ENCODE assay signal across 24 cellular contexts in the genomic region with DNA sequence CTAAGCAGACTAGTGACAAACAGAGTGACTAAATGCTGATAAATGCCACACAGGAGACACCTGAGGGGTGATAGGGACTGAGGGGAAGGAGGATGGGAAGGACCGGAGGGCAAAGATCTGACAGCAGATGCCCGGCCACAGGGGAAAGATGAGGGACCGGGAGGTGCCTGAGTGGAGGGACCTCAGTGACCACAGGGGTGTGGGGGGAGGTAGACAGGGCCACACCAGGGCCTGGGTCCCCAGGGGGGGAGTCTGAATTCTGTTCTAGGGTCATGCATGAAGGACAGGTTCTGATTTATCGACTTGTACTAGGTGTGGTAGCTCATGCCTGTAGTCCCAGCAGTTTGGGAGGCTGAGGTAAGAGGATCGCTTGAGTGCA. TPM values are rescaled to one million over a fixed set of nuclear protein-coding genes. Genes with fewer than 3 reads are reported as not detected.
DNase-seq lines count a peak whose midpoint lies in the region; ATAC-seq, FAIRE-seq and TF ChIP-seq lines count a peak whose summit lies in the region.
"Had no signal": no experiment of that assay in that cellular context is flagged by ENCODE, and none has a peak within 500 bp of the region (broad histone marks: within the 10 kb centered on the region; RNA-seq: fewer than 3 reads in every experiment).

No MANE protein-coding gene starts in this region.

- H4K5ac ChIP-seq in H9 (ENCODE audit: insufficient read length, low read depth, low read length) (no peak overlapping the region), H1 (ENCODE audit: insufficient read length, low read depth, low read length) (no peak overlapping the region)

- H3K27me3 ChIP-seq in H9 (ENCODE audit: insufficient read depth, low read length) = no peaks in the 10 kb centered on the region
- H3K27me3 ChIP-seq in H1 (replicated peaks in 1 of 4; ENCODE audit: control insufficient read depth in 3 of 4, extremely low read depth in 1 of 4, insufficient read depth in 3 of 4, low read length in 3 of 4) = no peaks in the 10 kb centered on the region
- H3K27me3 ChIP-seq: BE2C, cardiac muscle cell, gastroesophageal sphincter had no signal

- H3K4me1 Mint-ChIP-seq in activated naive CD8-positive, alpha-beta T cell (ENCODE audit: low read depth) = peaks cover 48% of the 10 kb centered on the region
- peaks cover 45% of the 10 kb centered on the region for H3K4me1 Mint-ChIP-seq in activated naive CD8-positive, alpha-beta T cell treated with anti-CD3 and anti-CD28 coated beads for 36 hours
- H3K4me1 Mint-ChIP-seq in H9 = peaks cover 23 to 41% of the 10 kb centered on the region in 2 experiments
- H3K4me1 Mint-ChIP-seq in stimulated activated naive B cell treated with anti-CD40 and anti-IgM and Interleukin-4, amounts not matched to agents 10 μg/mL and 1 μg/mL and 100 μg/mL, for 72 hours = peaks cover 40 to 62% of the 10 kb centered on the region in 2 donors

- H2BK5ac ChIP-seq in H9 (ENCODE audit: insufficient read length, low read length) = no peak overlapping the region
- H2BK5ac ChIP-seq in H1 (ENCODE audit: low read depth, low read length) = 0 out of 2 replicates have a peak overlapping the region, but pooled peaks have one; percentile 60

- H3K27ac Mint-ChIP-seq in activated naive CD8-positive, alpha-beta T cell = peak overlapping the region; percentile 41
- H3K27ac Mint-ChIP-seq in activated naive CD8-positive, alpha-beta T cell treated with anti-CD3 and anti-CD28 coated beads for 36 hours = no peak overlapping the region
- H3K27ac Mint-ChIP-seq in H9 = peak overlapping the region; percentile 6 to 94 (median 57); a peak in 5 of 7 replicates
- peak overlapping the region; percentile 68 for H3K27ac Mint-ChIP-seq in stimulated activated naive B cell treated with anti-CD40 and anti-IgM and Interleukin-4, amounts not matched to agents 10 μg/mL and 1 μg/mL and 100 μg/mL, for 72 hours
- H3K27ac Mint-ChIP-seq: activated T-helper 2 cell treated with anti-CD3 and anti-CD28 coated beads, Interferon-gamma antibody, Interleukin-2, Interleukin-4, amounts not matched to agents 10 μg/mL and 5 μg/mL and 100 μg/mL, durations not matched to agents 14 hours and 24 hours and 36 hours; natural killer cell treated with Interleukin-12 subunit alpha and Interleukin-12 subunit beta and Interleukin-15 and Interleukin-18, amount 100 ng/mL, for 72 hours had no signal

- H3K18ac ChIP-seq in H9 (ENCODE audit: insufficient read length, low read depth, low read length) = no peak overlapping the region
- no peak overlapping the region for H3K18ac ChIP-seq in H1 (ENCODE audit: extremely low read depth, low read length)

- H4K91ac ChIP-seq in H9 (ENCODE audit: insufficient read length, low read depth, low read length) = no peak overlapping the region
- H4K91ac ChIP-seq in H1 (replicated peaks; ENCODE audit: insufficient read length, low read length) = no peak overlapping the region

- no peak overlapping the region for H3K4me3 Mint-ChIP-seq in activated naive CD8-positive, alpha-beta T cell
- H3K4me3 Mint-ChIP-seq in activated naive CD8-positive, alpha-beta T cell treated with anti-CD3 and anti-CD28 coated beads for 36 hours = no peak overlapping the region
- H3K4me3 Mint-ChIP-seq in H9 = no peak overlapping the region
- H3K4me3 Mint-ChIP-seq in stimulated activated naive B cell treated with anti-CD40 and anti-IgM and Interleukin-4, amounts not matched to agents 10 μg/mL and 1 μg/mL and 100 μg/mL, for 72 hours = no peak overlapping the region
- H3K4me3 Mint-ChIP-seq: natural killer cell treated with Interleukin-12 subunit alpha and Interleukin-12 subunit beta and Interleukin-15 and Interleukin-18, amount 100 ng/mL, for 72 hours had no signal

- no peak for TF ChIP-seq CTCF in H9 (conservative IDR thresholded peaks at IDR 0.05)
- TF ChIP-seq CTCF in H1 (IDR thresholded peaks at IDR 0.05; ENCODE audit: control extremely low read depth in 1 of 3, insufficient read depth in 1 of 3, low read depth in 1 of 3, low read length in 3 of 3) = no peak
- TF ChIP-seq CTCF in coronary artery (IDR thresholded peaks at IDR 0.05) = no peak

- POLR2A ChIA-PET in H1 (lab: Charles Lee; ENCODE audit: partially characterized antibody) = interaction anchor here (1.0 to 3.2 kb wide), 2 partner anchors 86 to 123 kb away, joined by 3 to 12 read pairs; no protein-coding TSS in a partner anchor

- TF ChIP-seq POLR2A in H1 (IDR thresholded peaks at IDR 0.05; ENCODE audit: control extremely low read depth in 1 of 2, low read depth in 2 of 2, low read length in 2 of 2) = no peak

- no peak for FAIRE-seq in H1 (lab: Jason Lieb, UNC)
- FAIRE-seq: astrocyte, colon had no signal

- H3K9me3 ChIP-seq in H9 (ENCODE audit: control insufficient read depth, low read depth, low read length) = no peaks in the 10 kb centered on the region
- no peaks in the 10 kb centered on the region for H3K9me3 ChIP-seq in H1 (ENCODE audit: insufficient read depth in 2 of 2, low read depth in 1 of 2, low read length in 1 of 2)
- H3K9me3 ChIP-seq: BE2C, gastroesophageal sphincter, thoracic aorta had no signal

- H2BK15ac ChIP-seq in H9 (ENCODE audit: low read depth, low read length) (no peak overlapping the region), H1 (ENCODE audit: low read length) (no peak overlapping the region)

- no peaks in the 10 kb centered on the region for H3K36me3 Mint-ChIP-seq in activated naive CD8-positive, alpha-beta T cell
- H3K36me3 Mint-ChIP-seq in activated naive CD8-positive, alpha-beta T cell treated with anti-CD3 and anti-CD28 coated beads for 36 hours = peaks cover 4% of the 10 kb centered on the region
- peaks cover 0 to 3% (median 3%) of the 10 kb centered on the region in 3 experiments; a peak in 4 of 7 replicates for H3K36me3 Mint-ChIP-seq in H9 (ENCODE audit: insufficient read depth in 1 of 3, low read depth in 3 of 3)
- peaks cover 6 to 11% of the 10 kb centered on the region in 2 donors for H3K36me3 Mint-ChIP-seq in stimulated activated naive B cell treated with anti-CD40 and anti-IgM and Interleukin-4, amounts not matched to agents 10 μg/mL and 1 μg/mL and 100 μg/mL, for 72 hours
- H3K36me3 Mint-ChIP-seq: natural killer cell treated with Interleukin-12 subunit alpha and Interleukin-12 subunit beta and Interleukin-15 and Interleukin-18, amount 100 ng/mL, for 72 hours had no signal

- H4K20me1 ChIP-seq in H9 (ENCODE audit: control insufficient read depth, insufficient read depth, insufficient read length) (no peaks in the 10 kb centered on the region), H1 (replicated peaks in 1 of 2; ENCODE audit: control insufficient read depth in 1 of 2, insufficient read depth in 2 of 2, low read length in 2 of 2) (peaks cover 0 to 2% of the 10 kb centered on the region in 2 experiments)

- H3K14ac ChIP-seq in H9 (ENCODE audit: insufficient read depth, low read length) (no peak overlapping the region), H1 (ENCODE audit: insufficient read length) (no peak overlapping the region)

- H3K4me1 ChIP-seq in H9 (ENCODE audit: insufficient read depth, low read length) = no peaks in the 10 kb centered on the region
- H3K4me1 ChIP-seq in H1 (replicated peaks in 1 of 4; ENCODE audit: control insufficient read depth in 3 of 4, insufficient read depth in 4 of 4, low read length in 3 of 4) = peaks cover 0 to 13% (median 3%) of the 10 kb centered on the region in 4 experiments; a peak in 5 of 7 replicates
- H3K4me1 ChIP-seq: BE2C, gastroesophageal sphincter had no signal

- H3K23me2 ChIP-seq in H9 (ENCODE audit: insufficient read length, low read depth, low read length, poor library complexity, severe bottlenecking) (no peaks in the 10 kb centered on the region), H1 (ENCODE audit: low read depth, low read length) (no peaks in the 10 kb centered on the region)

- H3K4me2 ChIP-seq in H9 (ENCODE audit: insufficient read depth, insufficient read length, low read length) (no peak overlapping the region), H1 (ENCODE audit: insufficient read depth in 1 of 2, low read depth in 2 of 2, low read length in 2 of 2) (no peak overlapping the region)

- H3K23ac ChIP-seq in H9 (ENCODE audit: insufficient read length, low read depth, low read length) (no peak overlapping the region), H1 (ENCODE audit: insufficient read length) (no peak overlapping the region)

- CTCF ChIA-PET in H1 (lab: Charles Lee; ENCODE audit: partially characterized antibody) = interaction anchor here (1.2 to 1.6 kb wide), 3 partner anchors 10 to 57 kb away, joined by 3 to 5 read pairs (median 4); no protein-coding TSS in a partner anchor

- no peaks in the 10 kb centered on the region for H3K27me3 Mint-ChIP-seq in activated naive CD8-positive, alpha-beta T cell
- no peaks in the 10 kb centered on the region for H3K27me3 Mint-ChIP-seq in activated naive CD8-positive, alpha-beta T cell treated with anti-CD3 and anti-CD28 coated beads for 36 hours
- no peaks in the 10 kb centered on the region for H3K27me3 Mint-ChIP-seq in H9 (ENCODE audit: low read depth)
- no peaks in the 10 kb centered on the region for H3K27me3 Mint-ChIP-seq in stimulated activated naive B cell treated with anti-CD40 and anti-IgM and Interleukin-4, amounts not matched to agents 10 μg/mL and 1 μg/mL and 100 μg/mL, for 72 hours
- H3K27me3 Mint-ChIP-seq: natural killer cell treated with Interleukin-12 subunit alpha and Interleukin-12 subunit beta and Interleukin-15 and Interleukin-18, amount 100 ng/mL, for 72 hours had no signal

- no peak overlapping the region for H3T11ph ChIP-seq in H9 (ENCODE audit: low read length)

- H2AK5ac ChIP-seq in H9 (ENCODE audit: insufficient read length, low read length) (no peak overlapping the region), H1 (ENCODE audit: low read depth, low read length) (no peak overlapping the region)

- H3K9ac ChIP-seq in H9 (ENCODE audit: extremely low read depth, insufficient read length, low read length) (no peak overlapping the region), H1 (replicated peaks in 1 of 4; ENCODE audit: extremely low read depth in 1 of 4, low read depth in 3 of 4, low read length in 3 of 4) (no peak overlapping the region)

- no CpG with 5 or more reads among the region's 5 CpGs for WGBS in H9 (ENCODE audit: extremely low coverage, insufficient read length, low lambda C conversion rate)
- WGBS in H1 (ENCODE audit: extremely low coverage in 1 of 2, insufficient coverage in 1 of 2, insufficient read length in 1 of 2, insufficient replicate concordance in 2 of 2, low coverage in 1 of 2, low lambda C conversion rate in 2 of 2, missing lambda C conversion rate in 1 of 2), 2 experiments = 90% methylated on average over 5 of the region's 5 CpGs; no CpG with 5 or more reads in 1 of the 2 experiments

- H3K4me3 ChIP-seq in H1 (ENCODE audit: extremely low read depth in 1 of 4, insufficient read depth in 2 of 4, low read depth in 3 of 4, low read length in 4 of 4) = no peak overlapping the region
- no peak overlapping the region for H3K4me3 ChIP-seq in coronary artery
- H3K4me3 ChIP-seq: cardiac muscle cell, gastroesophageal sphincter, thoracic aorta had no signal

- H3K56ac ChIP-seq in H9 (ENCODE audit: insufficient read length, low read depth, low read length) (no peak overlapping the region), H1 (replicated peaks; ENCODE audit: insufficient read length, low read depth, low read length) (no peak overlapping the region)

- H3K79me2 ChIP-seq in H9 (ENCODE audit: insufficient read depth, low read length) (peaks cover 3% of the 10 kb centered on the region; the same call in 1 of the 2 replicates), H1 (ENCODE audit: control insufficient read depth in 1 of 2, insufficient read depth in 2 of 2, low read length in 2 of 2) (peaks cover 0 to 5% of the 10 kb centered on the region in 2 experiments; a peak in 1 of 4 replicates)

- no peak for TF ChIP-seq RAD21 in H1 (IDR thresholded peaks at IDR 0.05 in 1 of 2, conservative IDR thresholded peaks at IDR 0.05 in 1 of 2; ENCODE audit: low read depth in 2 of 2, low read length in 2 of 2)

- H3K9me3 Mint-ChIP-seq in activated naive CD8-positive, alpha-beta T cell (ENCODE audit: low read depth) = no peaks in the 10 kb centered on the region
- no peaks in the 10 kb centered on the region for H3K9me3 Mint-ChIP-seq in activated naive CD8-positive, alpha-beta T cell treated with anti-CD3 and anti-CD28 coated beads for 36 hours
- H3K9me3 Mint-ChIP-seq in H9 = no peaks in the 10 kb centered on the region
- no peaks in the 10 kb centered on the region for H3K9me3 Mint-ChIP-seq in stimulated activated naive B cell treated with anti-CD40 and anti-IgM and Interleukin-4, amounts not matched to agents 10 μg/mL and 1 μg/mL and 100 μg/mL, for 72 hours
- H3K9me3 Mint-ChIP-seq: activated T-helper 2 cell treated with anti-CD3 and anti-CD28 coated beads, Interferon-gamma antibody, Interleukin-2, Interleukin-4, amounts not matched to agents 10 μg/mL and 5 μg/mL and 100 μg/mL, durations not matched to agents 14 hours and 24 hours and 36 hours; natural killer cell treated with Interleukin-12 subunit alpha and Interleukin-12 subunit beta and Interleukin-15 and Interleukin-18, amount 100 ng/mL, for 72 hours had no signal

- TF ChIP-seq EP300 in H1 (IDR thresholded peaks at IDR 0.05; ENCODE audit: borderline replicate concordance in 1 of 2, low read depth in 2 of 2, low read length in 2 of 2) = no peak

- DNase-seq in activated naive CD8-positive, alpha-beta T cell treated with anti-CD3 and anti-CD28 coated beads for 36 hours = no peak
- DNase-seq in H9 (no peak), H1 (ENCODE audit: low read depth in 1 of 2, low spot score in 2 of 2) (no peak), coronary artery (ENCODE audit: low spot score) (no peak)
- no peak for DNase-seq in stimulated activated naive B cell treated with anti-CD40 and anti-IgM and Interleukin-4, amounts not matched to agents 10 μg/mL and 1 μg/mL and 100 μg/mL, for 72 hours
- DNase-seq: activated CD8-positive, alpha-beta memory T cell treated with anti-CD3 and anti-CD28 coated beads, Interleukin-2, amount 50 U/mL, for 48 hours; BE2C; COR-L47; DMS53; effector CD4-positive, alpha-beta T cell; IMR-90; NCI-H1694; NCI-H748 treated with DMSO at 0.1 percent for 48 hours; stimulated activated naive CD4-positive, alpha-beta T cell treated with Interleukin-2 at 50 U/mL for 16 hours; T-helper 1 cell had no signal

- H2BK120ac ChIP-seq in H9 (ENCODE audit: low read depth, low read length, poor library complexity, severe bottlenecking) (no peak overlapping the region), H1 (replicated peaks; ENCODE audit: low read depth, low read length) (no peak overlapping the region)

- H3K27ac ChIP-seq in H9 (ENCODE audit: insufficient read length, low read depth, low read length) (no peak overlapping the region), H1 (ENCODE audit: low read depth, low read length) (no peak overlapping the region), coronary artery (no peak overlapping the region)
- H3K27ac ChIP-seq: cardiac muscle cell, gastroesophageal sphincter, thoracic aorta had no signal

- no peak overlapping the region for H2AFZ ChIP-seq in H9 (ENCODE audit: low read length)
- H2AFZ ChIP-seq in H1 (ENCODE audit: low read length) = no peak overlapping the region

- H2BK20ac ChIP-seq in H9 (ENCODE audit: low read depth, low read length, poor library complexity, severe bottlenecking) = no peak overlapping the region
- H2BK20ac ChIP-seq in H1 (ENCODE audit: low read length) = no peak overlapping the region

- H3K79me1 ChIP-seq in H9 (ENCODE audit: insufficient read depth, low read depth, low read length, poor library complexity, severe bottlenecking) = no peaks in the 10 kb centered on the region
- H3K79me1 ChIP-seq in H1 (ENCODE audit: low read depth, low read length) = peaks cover 6% of the 10 kb centered on the region

- H3K4ac ChIP-seq in H9 (ENCODE audit: low read depth, low read length) = no peak overlapping the region
- no peak overlapping the region for H3K4ac ChIP-seq in H1 (replicated peaks; ENCODE audit: insufficient read length, low read depth, low read length)

- H2BK12ac ChIP-seq in H9 (ENCODE audit: insufficient read length, low read depth, low read length) (no peak overlapping the region), H1 (ENCODE audit: low read depth, low read length) (no peak overlapping the region)

- no peaks in the 10 kb centered on the region for H3K36me3 ChIP-seq in H1 (ENCODE audit: control insufficient read depth in 2 of 4, insufficient read depth in 4 of 4, low read length in 3 of 4)
- H3K36me3 ChIP-seq: BE2C, cardiac muscle cell, gastroesophageal sphincter, thoracic aorta had no signal

- no peak for ATAC-seq in stimulated activated naive B cell treated with anti-CD40 and anti-IgM and Interleukin-4, amounts not matched to agents 10 μg/mL and 1 μg/mL and 100 μg/mL, for 72 hours (replicated peaks)
- ATAC-seq in GM21367 (IDR thresholded peaks at IDR 0.05; ENCODE audit: unreplicated experiment) = no peak
- ATAC-seq: gastroesophageal sphincter; natural killer cell treated with Interleukin-12 subunit alpha and Interleukin-12 subunit beta and Interleukin-15 and Interleukin-18, amount 100 ng/mL, for 72 hours had no signal

- no peak overlapping the region for H4K8ac ChIP-seq in H9 (replicated peaks; ENCODE audit: insufficient read length, low read depth, low read length)
- no peak overlapping the region for H4K8ac ChIP-seq in H1 (ENCODE audit: extremely low read depth, insufficient read depth, low read length)

RNA-seq across cellular contexts. Expression of gene BCAS4, which starts 6.9 kb away (rescaled TPM):
- 10 to 100 TPM; 27.1 to 28.9 TPM for total RNA-seq in activated naive CD8-positive, alpha-beta T cell treated with anti-CD3 and anti-CD28 coated beads for 36 hours
- 16.9 and 21.4 TPM in 2 replicates for total RNA-seq in H9 (2021)
- total RNA-seq in H1 (2021; fragmentation: NEBNext Ultra II Directional; extraction: Animal tissue kit (Norgen Biotek cat#: 25700)) = 21.2 and 21.4 TPM in 2 replicates
- polyA plus RNA-seq in H1 (2011; rRNA removed) = 22.4 and 23.6 TPM in 2 replicates
- polyA plus RNA-seq in H1 (2011; cell fraction: cytosol; rRNA removed) = 38.7 TPM
- polyA plus RNA-seq in H1 (2011; cell fraction: nucleus; rRNA removed) = 30.4 TPM
- polyA plus RNA-seq in H1 (2012, experiment 1 of 2) = 20.6 to 32.3 TPM (median 27.0 TPM) in 4 replicates
- 17.8 TPM for polyA plus RNA-seq in H1 (2012, experiment 2 of 2)
- polyA plus RNA-seq in H1 (2013, experiment 1 of 2) = 9.6 TPM
- polyA plus RNA-seq in H1 (2013, experiment 2 of 2) = 8.0 TPM
- polyA minus RNA-seq in H1 (2011; rRNA and poly(A)+ RNA removed) = 9.7 and 10.2 TPM in 2 replicates
- polyA minus RNA-seq in H1 (2011; cell fraction: cytosol; rRNA and poly(A)+ RNA removed) = 10.0 TPM
- 7.3 TPM for polyA minus RNA-seq in H1 (2011; cell fraction: nucleus; rRNA and poly(A)+ RNA removed)
